In genomic region chr12:7787574-7788315, GRCh38 we compare ENCODE assay signal across 20 cellular contexts. TPM values are rescaled to one million over a fixed set of nuclear protein-coding genes. Genes with fewer than 3 reads are reported as not detected.
A peak's percentile ranks its signal among the peaks of the same experiment; 100 is the strongest.
DNase-seq lines count a peak whose midpoint lies in the region; ATAC-seq and TF ChIP-seq lines count a peak whose summit lies in the region.
"Had no signal": no experiment of that assay in that cellular context is flagged by ENCODE, and none has a peak within 500 bp of the region (broad histone marks: within the 10 kb centered on the region; RNA-seq: fewer than 3 reads in every experiment).

No MANE protein-coding gene starts in this region.

- H3K27me3 Mint-ChIP-seq in activated naive CD8-positive, alpha-beta T cell treated with anti-CD3 and anti-CD28 coated beads, Interleukin-2, amount 50 U/mL, for 24 hours = peaks cover 16% of the 10 kb centered on the region

- no peak overlapping the region for H3K4me3 Mint-ChIP-seq in activated naive CD8-positive, alpha-beta T cell treated with anti-CD3 and anti-CD28 coated beads, Interleukin-2, amount 50 U/mL, for 24 hours
- H3K4me3 Mint-ChIP-seq: activated naive CD4-positive, alpha-beta T cell treated with anti-CD3 and anti-CD28 coated beads for 36 hours; natural killer cell had no signal

- H3K4me3 ChIP-seq in choroid plexus epithelial cell (ENCODE audit: low read depth, low read length) = no peak overlapping the region
- no peak overlapping the region for H3K4me3 ChIP-seq in foreskin fibroblast (ENCODE audit: low read depth in 1 of 2, low read length in 2 of 2)
- H3K4me3 ChIP-seq: cardiac muscle cell, SK-N-MC had no signal

- DNase-seq in AG08395 (ENCODE audit: low spot score) = peak; percentile 13
- peak; percentile 2 for DNase-seq in LHCN-M2 (ENCODE audit: low read depth)
- peak; percentile 20 for DNase-seq in choroid plexus epithelial cell (ENCODE audit: low read depth)
- no peak for DNase-seq in left lobe of liver (ENCODE audit: low spot score)
- DNase-seq in activated naive CD8-positive, alpha-beta T cell treated with anti-CD3 and anti-CD28 coated beads, Interleukin-2, amount 50 U/mL, for 24 hours = no peak
- no peak for DNase-seq in SKM-1 (lab: John Stamatoyannopoulos, UW; ENCODE audit: unreplicated experiment)
- no peak for DNase-seq in activated naive CD4-positive, alpha-beta T cell treated with anti-CD3 and anti-CD28 coated beads, Interleukin-2, amount 50 U/mL, for 16 hours
- no peak for DNase-seq in foreskin fibroblast
- DNase-seq: activated CD4-positive, alpha-beta T cell treated with anti-CD3 and anti-CD28 coated beads for 48 hours; activated naive CD4-positive, alpha-beta T cell treated with anti-CD3 and anti-CD28 coated beads for 36 hours; COR-L47; effector CD8-positive, alpha-beta T cell; Kasumi-1; mammary epithelial cell; natural killer cell; NCI-H1930; NCI-H510A had no signal

- no peak overlapping the region for H3K27ac Mint-ChIP-seq in activated naive CD8-positive, alpha-beta T cell treated with anti-CD3 and anti-CD28 coated beads, Interleukin-2, amount 50 U/mL, for 24 hours
- H3K27ac Mint-ChIP-seq: activated naive CD4-positive, alpha-beta T cell treated with anti-CD3 and anti-CD28 coated beads for 36 hours; natural killer cell had no signal

- H3K4me1 Mint-ChIP-seq in activated naive CD8-positive, alpha-beta T cell treated with anti-CD3 and anti-CD28 coated beads, Interleukin-2, amount 50 U/mL, for 24 hours = no peaks in the 10 kb centered on the region
- H3K4me1 Mint-ChIP-seq: natural killer cell had no signal

- no peaks in the 10 kb centered on the region for H3K9me3 Mint-ChIP-seq in activated naive CD8-positive, alpha-beta T cell treated with anti-CD3 and anti-CD28 coated beads, Interleukin-2, amount 50 U/mL, for 24 hours
- H3K9me3 Mint-ChIP-seq: activated naive CD4-positive, alpha-beta T cell treated with anti-CD3 and anti-CD28 coated beads for 36 hours; natural killer cell had no signal

- TF ChIP-seq CTCF in choroid plexus epithelial cell (conservative IDR thresholded peaks at IDR 0.05; ENCODE audit: low read depth, low read length) (no peak), foreskin fibroblast (IDR thresholded peaks at IDR 0.05; ENCODE audit: low read depth, low read length) (no peak)

- peak; percentile 34 for ATAC-seq in left lobe of liver
- no peak for ATAC-seq in activated naive CD8-positive, alpha-beta T cell treated with anti-CD3 and anti-CD28 coated beads, Interleukin-2, amount 50 U/mL, for 24 hours
- ATAC-seq: natural killer cell had no signal

- no peaks in the 10 kb centered on the region for H3K36me3 Mint-ChIP-seq in activated naive CD8-positive, alpha-beta T cell treated with anti-CD3 and anti-CD28 coated beads, Interleukin-2, amount 50 U/mL, for 24 hours (ENCODE audit: low read depth)
- H3K36me3 Mint-ChIP-seq: natural killer cell had no signal

RNA-seq across cellular contexts. Expression of gene NANOG, which starts 1.5 kb away (rescaled TPM):
- not detected in 2 replicates for total RNA-seq in LHCN-M2 (2014; rRNA removed)
- polyA plus RNA-seq in LHCN-M2 (2012) = not detected
- total RNA-seq in left lobe of liver = 0.70 TPM
- total RNA-seq: activated naive CD4-positive, alpha-beta T cell treated with anti-CD3 and anti-CD28 coated beads for 36 hours; mammary epithelial cell; natural killer cell had no signal
- polyA plus RNA-seq: AG04450, cardiac muscle cell, mammary epithelial cell had no signal

RNA-seq across cellular contexts. Expression of gene NANOGNB, which starts 22.7 kb away (rescaled TPM):
- total RNA-seq in LHCN-M2 (2014; rRNA removed) (not detected in 2 replicates), left lobe of liver (not detected)
- not detected for polyA plus RNA-seq in LHCN-M2 (2012)
- total RNA-seq: activated naive CD4-positive, alpha-beta T cell treated with anti-CD3 and anti-CD28 coated beads for 36 hours; cardiac muscle cell; mammary epithelial cell; natural killer cell had no signal
- polyA plus RNA-seq: AG04450, cardiac muscle cell, mammary epithelial cell had no signal

RNA-seq across cellular contexts. Expression of gene CLEC4C, which starts 40.6 kb away (rescaled TPM):
- total RNA-seq in LHCN-M2 (2014; rRNA removed) = not detected in 2 replicates
- polyA plus RNA-seq in LHCN-M2 (2012) = not detected
- not detected for total RNA-seq in left lobe of liver
- total RNA-seq: activated naive CD4-positive, alpha-beta T cell treated with anti-CD3 and anti-CD28 coated beads for 36 hours; cardiac muscle cell; mammary epithelial cell had no signal
- polyA plus RNA-seq: AG04450, cardiac muscle cell, mammary epithelial cell had no signal

Comparison
In these comparisons a context has a peak if more than half of its experiments do, and no peak if none do; other contexts are left out.
1. DNase-seq: peak in AG08395 (single experiment), LHCN-M2 (single experiment) and choroid plexus epithelial cell (single experiment); none in left lobe of liver (single experiment), activated naive CD8-positive, alpha-beta T cell treated with anti-CD3 and anti-CD28 coated beads, Interleukin-2, amount 50 U/mL, for 24 hours (single experiment), SKM-1 (single experiment), activated naive CD4-positive, alpha-beta T cell treated with anti-CD3 and anti-CD28 coated beads, Interleukin-2, amount 50 U/mL, for 16 hours (single experiment) and foreskin fibroblast (0 of 2).